Comparison of ENCODE assay signal across 1 cellular context in genomic region chr17:8153550-8153956, GRCh38.
TF ChIP-seq lines count a peak whose summit lies in the region.

No MANE protein-coding gene starts in this region.

TF ChIP-seq in HepG2, 621 proteins besides CTCF, POLR2A, EP300 and RAD21 (continued from another document and continues in another):
- no peak for TF ChIP-seq DBP (CRISPR knock-in tag; IDR thresholded peaks at IDR 0.05; ENCODE audit: not compliant biosample characterization)
- 0 out of 2 replicates have a peak, but pooled peaks have one; percentile 45 for TF ChIP-seq MTERF4 (CRISPR knock-in tag; IDR thresholded peaks at IDR 0.05)
- TF ChIP-seq ZNF253 (CRISPR knock-in tag; IDR thresholded peaks at IDR 0.05; ENCODE audit: borderline replicate concordance): no peak
- TF ChIP-seq RERE (CRISPR knock-in tag; IDR thresholded peaks at IDR 0.05; ENCODE audit: low read depth): no peak; the same call in 1 of the 2 replicates
- no peak for TF ChIP-seq SMYD3 (CRISPR knock-in tag; IDR thresholded peaks at IDR 0.05)
- TF ChIP-seq SP5 (CRISPR knock-in tag; IDR thresholded peaks at IDR 0.05; ENCODE audit: borderline replicate concordance, low read depth): peak; percentile 70; the same call in 1 of the 2 replicates
- TF ChIP-seq TMF1 (CRISPR knock-in tag; IDR thresholded peaks at IDR 0.05; ENCODE audit: low read depth): no peak
- no peak for TF ChIP-seq ELK4 (CRISPR knock-in tag; IDR thresholded peaks at IDR 0.05; ENCODE audit: borderline replicate concordance)
- TF ChIP-seq KLF12 (CRISPR knock-in tag; IDR thresholded peaks at IDR 0.05; ENCODE audit: borderline replicate concordance): no peak
- no peak for TF ChIP-seq NFE2L2 (IDR thresholded peaks at IDR 0.05; ENCODE audit: low read length)
- TF ChIP-seq SMARCE1 (IDR thresholded peaks at IDR 0.05; ENCODE audit: borderline replicate concordance): no peak
- no peak for TF ChIP-seq STAT5B (CRISPR knock-in tag; IDR thresholded peaks at IDR 0.05)
- no peak for TF ChIP-seq MYPOP (CRISPR knock-in tag; IDR thresholded peaks at IDR 0.05)
- no peak for TF ChIP-seq ZNF101 (CRISPR knock-in tag; IDR thresholded peaks at IDR 0.05; ENCODE audit: borderline replicate concordance, low read depth)
- no peak for TF ChIP-seq NFRKB (IDR thresholded peaks at IDR 0.05)
- TF ChIP-seq YY1 (IDR thresholded peaks at IDR 0.05; ENCODE audit: insufficient read depth, insufficient replicate concordance, low read depth, low read length): no peak
- no peak; the same call in 1 of the 2 replicates for TF ChIP-seq IKZF5 (CRISPR knock-in tag; IDR thresholded peaks at IDR 0.05)
- TF ChIP-seq ZNF224 (CRISPR knock-in tag; IDR thresholded peaks at IDR 0.05): no peak
- TF ChIP-seq MBD4 (IDR thresholded peaks at IDR 0.05; ENCODE audit: borderline replicate concordance, low read length): no peak
- no peak for TF ChIP-seq EEA1 (CRISPR knock-in tag; IDR thresholded peaks at IDR 0.05; ENCODE audit: borderline replicate concordance)
- TF ChIP-seq ZBTB7B (CRISPR knock-in tag; IDR thresholded peaks at IDR 0.05): no peak
- no peak for TF ChIP-seq CAMTA2 (CRISPR knock-in tag; IDR thresholded peaks at IDR 0.05; ENCODE audit: borderline replicate concordance)
- no peak for TF ChIP-seq PLRG1 (conservative IDR thresholded peaks at IDR 0.05)
- TF ChIP-seq GPN1 (CRISPR knock-in tag; IDR thresholded peaks at IDR 0.05; ENCODE audit: borderline replicate concordance): no peak
- TF ChIP-seq HNRNPH1 (optimal IDR thresholded peaks at IDR 0.05; ENCODE audit: low read depth, low read length): no peak
- no peak for TF ChIP-seq FUBP1 (CRISPR knock-in tag; IDR thresholded peaks at IDR 0.05; ENCODE audit: borderline replicate concordance)
- no peak for TF ChIP-seq ZBTB42 (CRISPR knock-in tag; IDR thresholded peaks at IDR 0.05)
- TF ChIP-seq NCOA5 (CRISPR knock-in tag; IDR thresholded peaks at IDR 0.05): no peak
- TF ChIP-seq STAG1 (CRISPR knock-in tag; IDR thresholded peaks at IDR 0.05): no peak
- no peak for TF ChIP-seq ZNF3 (CRISPR knock-in tag; IDR thresholded peaks at IDR 0.05)
- TF ChIP-seq AKNA (CRISPR knock-in tag; IDR thresholded peaks at IDR 0.05; ENCODE audit: borderline replicate concordance): no peak
- no peak for TF ChIP-seq CREB3 (CRISPR knock-in tag; IDR thresholded peaks at IDR 0.05)
- no peak for TF ChIP-seq SATB2 (CRISPR knock-in tag; IDR thresholded peaks at IDR 0.05)
- TF ChIP-seq ZNF569 (CRISPR knock-in tag; IDR thresholded peaks at IDR 0.05; ENCODE audit: borderline replicate concordance): no peak
- no peak for TF ChIP-seq ZSCAN5A (CRISPR knock-in tag; IDR thresholded peaks at IDR 0.05; ENCODE audit: borderline replicate concordance)
- no peak for TF ChIP-seq ZNF333 (CRISPR knock-in tag; IDR thresholded peaks at IDR 0.05; ENCODE audit: borderline replicate concordance)
- no peak; the same call in 1 of the 2 replicates for TF ChIP-seq ZMAT3 (CRISPR knock-in tag; conservative IDR thresholded peaks at IDR 0.05)
- no peak for TF ChIP-seq ZNF136 (CRISPR knock-in tag; IDR thresholded peaks at IDR 0.05; ENCODE audit: low read depth)
- no peak for TF ChIP-seq ZNF83 (CRISPR knock-in tag; IDR thresholded peaks at IDR 0.05; ENCODE audit: borderline replicate concordance)
